ENCODE assay signal across 15 cellular contexts in genomic region chr15:40249477-40250303, GRCh38. TPM values are rescaled to one million over a fixed set of nuclear protein-coding genes. Genes with fewer than 3 reads are reported as not detected.
DNase-seq lines count a peak whose midpoint lies in the region; ATAC-seq and TF ChIP-seq lines count a peak whose summit lies in the region.
"Had no signal": no experiment of that assay in that cellular context is flagged by ENCODE, and none has a peak within 500 bp of the region (broad histone marks: within the 10 kb centered on the region; RNA-seq: fewer than 3 reads in every experiment).

No MANE protein-coding gene starts in this region.

- POLR2A ChIA-PET in Panc1 (lab: Charles Lee), result no interaction called here

- in situ Hi-C loops in G401 (cut with HindIII; ENCODE audit: low sequenced_read_pairs), result no loop called here
- in situ Hi-C loops in Panc1 (cut with HindIII; ENCODE audit: low pct_unique_long_range_greater_than_20kb, low sequenced_read_pairs), result no loop called here

- BruUV-seq in Panc1 (replicated peaks; lab: Mats Ljungman, UMichigan), result no TSS peak

- TF ChIP-seq CTCF in Panc1 (IDR thresholded peaks at IDR 0.05), result no peak
- TF ChIP-seq CTCF in lower lobe of right lung (IDR thresholded peaks at IDR 0.05), result no peak

- no peaks in the 10 kb centered on the region; the same call in 1 of the 2 replicates for H3K27me3 ChIP-seq in Panc1 (ENCODE audit: control insufficient read depth, insufficient read depth, low read length)
- peaks cover 17% of the 10 kb centered on the region for H3K27me3 ChIP-seq in lower lobe of right lung (ENCODE audit: low read depth)

- intact Hi-C loops in Panc1 (cut with micrococcal nuclease; ENCODE audit: unreplicated experiment), result no loop called here
- intact Hi-C loops in lower lobe of right lung (cut with DNase I), result no loop called here

- H3K27ac ChIP-seq in Panc1 (ENCODE audit: low read length) (0 out of 2 replicates have a peak overlapping the region, but pooled peaks have one; percentile 23), lower lobe of right lung (no peak overlapping the region)
- H3K27ac ChIP-seq: colonic mucosa had no signal

- H3K36me3 ChIP-seq in Panc1 (ENCODE audit: control insufficient read depth, insufficient read depth, low read length), result no peaks in the 10 kb centered on the region; the same call in 1 of the 2 replicates
- H3K36me3 ChIP-seq in lower lobe of right lung, result no peaks in the 10 kb centered on the region
- H3K36me3 ChIP-seq: BE2C, colonic mucosa had no signal

- H3K4me3 ChIP-seq in Panc1 (ENCODE audit: low read depth in 2 of 2, low read length in 2 of 2), result no peak overlapping the region
- no peak overlapping the region for H3K4me3 ChIP-seq in lower lobe of right lung
- H3K4me3 ChIP-seq: colonic mucosa had no signal

- H3K9me3 ChIP-seq in Panc1 (ENCODE audit: control insufficient read depth, insufficient read depth, low read depth, low read length), result no peaks in the 10 kb centered on the region
- no peaks in the 10 kb centered on the region for H3K9me3 ChIP-seq in lower lobe of right lung
- H3K9me3 ChIP-seq: BE2C, colonic mucosa had no signal

- peak; percentile 59 for DNase-seq in G401 (ENCODE audit: low spot score)
- no peak for DNase-seq in Panc1 (ENCODE audit: low read depth, low spot score)
- DNase-seq in dedifferentiated amniotic fluid mesenchymal stem cell (ENCODE audit: extremely low spot score), result peak; percentile 15
- peak; percentile 41 for DNase-seq in lower lobe of right lung
- DNase-seq in NCI-H1436 treated with DMSO at 0.1 percent for 48 hours (lab: John Stamatoyannopoulos, UW), result no peak
- DNase-seq in activated naive CD4-positive, alpha-beta T cell (lab: John Stamatoyannopoulos, UW), result no peak
- DNase-seq: activated CD4-positive, alpha-beta memory T cell treated with anti-CD3 and anti-CD28 coated beads for 36 hours; activated naive CD4-positive, alpha-beta T cell treated with anti-CD3 and anti-CD28 coated beads, Interleukin-2, amount 50 U/mL, for 16 hours; BE2C; colonic mucosa; NCI-H2081; retina had no signal

- CTCF ChIA-PET in Panc1 (lab: Charles Lee), result interaction anchor here (0.9 kb wide), 1 partner anchor 204 kb away, joined by 4 read pairs; no protein-coding TSS in a partner anchor

- peak; percentile 53 for ATAC-seq in Panc1
- ATAC-seq in lower lobe of right lung, result no peak
- no peak for ATAC-seq in HG03520 (IDR thresholded peaks at IDR 0.05; ENCODE audit: unreplicated experiment)
- ATAC-seq in HG03439 (IDR thresholded peaks at IDR 0.05; ENCODE audit: unreplicated experiment), result no peak
- ATAC-seq: HCT116 had no signal

- H3K4me1 ChIP-seq in Panc1 (ENCODE audit: control insufficient read depth, insufficient read depth, low read length) (peaks cover 16% of the 10 kb centered on the region; the same call in 1 of the 2 replicates), lower lobe of right lung (peaks cover 27% of the 10 kb centered on the region)
- H3K4me1 ChIP-seq: colonic mucosa had no signal

RNA-seq across cellular contexts. Expression of gene PAK6, which starts 10.8 kb away (rescaled TPM):
- 1.8 TPM in 1 of 2 replicates, not detected in the other for total RNA-seq in G401 (2014; rRNA removed; shearing (Covaris generic))
- total RNA-seq in Panc1 (2021; ENCODE audit: unreplicated experiment) (6.3 TPM), lower lobe of right lung (5.6 TPM)
- 2.8 TPM for polyA plus RNA-seq in Panc1 (2012; ENCODE audit: insufficient read length)

RNA-seq across cellular contexts. Expression of gene ANKRD63, which starts 33.2 kb away (rescaled TPM):
- total RNA-seq in G401 (2014; rRNA removed; shearing (Covaris generic)), result 8.4 and 14.9 TPM in 2 replicates
- 0.72 TPM for total RNA-seq in Panc1 (2021; ENCODE audit: unreplicated experiment)
- polyA plus RNA-seq in Panc1 (2012; ENCODE audit: insufficient read length), result 0.19 TPM
- total RNA-seq in lower lobe of right lung, result not detected
- total RNA-seq: activated CD4-positive, alpha-beta memory T cell treated with anti-CD3 and anti-CD28 coated beads for 36 hours; colonic mucosa had no signal

RNA-seq across cellular contexts. Expression of gene PLCB2, which starts 58.0 kb away (rescaled TPM):
- total RNA-seq in G401 (2014; rRNA removed; shearing (Covaris generic)), result 99.6 and 145 TPM in 2 replicates
- total RNA-seq in Panc1 (2021; ENCODE audit: unreplicated experiment), result 1.7 TPM
- polyA plus RNA-seq in Panc1 (2012; ENCODE audit: insufficient read length), result 0.90 TPM
- total RNA-seq in lower lobe of right lung, result 105 TPM

Comparison
In these comparisons a context has a peak if more than half of its experiments do, and no peak if none do; other contexts are left out.
1. DNase-seq: peak in G401 (single experiment), dedifferentiated amniotic fluid mesenchymal stem cell (single experiment) and lower lobe of right lung (single experiment); none in Panc1 (single experiment), NCI-H1436 treated with DMSO at 0.1 percent for 48 hours (single experiment) and activated naive CD4-positive, alpha-beta T cell (0 of 4).
2. RNA of gene PLCB2, which starts 58.0 kb away (total RNA-seq): 99.6 to 145 TPM in G401 and 105 TPM in lower lobe of right lung (single experiment); 1.7 TPM in Panc1 (single experiment); every median in the first group is over 10 times any median in the second.